ENCODE assay signal across 9 cellular contexts in genomic region chr15:51828621-51829359, GRCh38. TPM values are rescaled to one million over a fixed set of nuclear protein-coding genes. Genes with fewer than 3 reads are reported as not detected.
A peak's percentile ranks its signal among the peaks of the same experiment; 100 is the strongest.
DNase-seq lines count a peak whose midpoint lies in the region; ATAC-seq, FAIRE-seq and TF ChIP-seq lines count a peak whose summit lies in the region.
"Had no signal": no experiment of that assay in that cellular context is flagged by ENCODE, and none has a peak within 500 bp of the region (broad histone marks: within the 10 kb centered on the region; RNA-seq: fewer than 3 reads in every experiment).

No MANE protein-coding gene starts in this region.

- 27% methylated on average over 9 of the region's 9 CpGs for WGBS in HepG2 (ENCODE audit: low lambda C conversion rate)
- WGBS in right lobe of liver (ENCODE audit: insufficient coverage, low coverage, low lambda C conversion rate, missing lambda C conversion rate): 59% methylated on average over 9 of the region's 9 CpGs
- WGBS in lung, 2 donors: 66 to 79% methylated on average over 9 of the region's 9 CpGs

- no peak for TF ChIP-seq POLR2A in HepG2 (IDR thresholded peaks at IDR 0.05; ENCODE audit: insufficient read depth in 1 of 2, low read depth in 2 of 2, low read length in 2 of 2)
- TF ChIP-seq POLR2A in right lobe of liver (IDR thresholded peaks at IDR 0.05): no peak
- TF ChIP-seq POLR2A in uterus (IDR thresholded peaks at IDR 0.05): no peak

- ATAC-seq in HepG2 (no peak), right lobe of liver (no peak), lung (ENCODE audit: insufficient read depth, low FRiP score) (no peak), GM21528 (IDR thresholded peaks at IDR 0.05; ENCODE audit: low FRiP score, unreplicated experiment) (no peak), HG02884 (IDR thresholded peaks at IDR 0.05; ENCODE audit: unreplicated experiment) (no peak)

- H3K27ac ChIP-seq in HepG2 (ENCODE audit: extremely low read length, insufficient read depth, low read length): no peak overlapping the region
- no peak overlapping the region for H3K27ac ChIP-seq in right lobe of liver
- peak overlapping the region in 1 of 2 donors; percentile 98 for H3K27ac ChIP-seq in lung (ENCODE audit: low read depth in 1 of 2, low read length in 1 of 2)
- H3K27ac ChIP-seq in uterus: peak overlapping the region; percentile 89 to 90

- TF ChIP-seq CTCF in HepG2 (CRISPR knock-in tag; IDR thresholded peaks at IDR 0.05) (no peak), right lobe of liver (IDR thresholded peaks at IDR 0.05) (no peak), lung (IDR thresholded peaks at IDR 0.05; ENCODE audit: control extremely low read depth, extremely low read depth) (no peak), uterus (IDR thresholded peaks at IDR 0.05) (no peak), GM10266 (IDR thresholded peaks at IDR 0.05; ENCODE audit: control insufficient read depth, insufficient read depth, low read depth, missing control alignments) (no peak)

- no peaks in the 10 kb centered on the region; a peak in 1 of 5 replicates for H3K36me3 ChIP-seq in HepG2 (replicated peaks in 1 of 2; ENCODE audit: control insufficient read depth in 1 of 2, insufficient read depth in 2 of 2, low read length in 2 of 2)
- no peaks in the 10 kb centered on the region for H3K36me3 ChIP-seq in right lobe of liver
- no peaks in the 10 kb centered on the region for H3K36me3 ChIP-seq in adipocyte (ENCODE audit: control insufficient read depth, insufficient read depth, low read length, severe bottlenecking)
- no peaks in the 10 kb centered on the region for H3K36me3 ChIP-seq in lung (ENCODE audit: control insufficient read depth in 2 of 2, insufficient read depth in 2 of 2, low read length in 2 of 2)
- no peaks in the 10 kb centered on the region for H3K36me3 ChIP-seq in uterus

- no TSS peak for BruUV-seq in HepG2 (replicated peaks; lab: Mats Ljungman, UMichigan)

- H4K20me1 ChIP-seq in HepG2 (ENCODE audit: insufficient read depth, low read length): peaks cover 12% of the 10 kb centered on the region

- peak overlapping the region; percentile 76 for H3K4me2 ChIP-seq in HepG2 (ENCODE audit: low read depth, low read length)

- H3K4me1 ChIP-seq in HepG2 (ENCODE audit: insufficient read depth, low read length) (peaks cover 41% of the 10 kb centered on the region), right lobe of liver (peaks cover 0 to 26% (median 2%) of the 10 kb centered on the region in 4 donors), adipocyte (ENCODE audit: control insufficient read depth, insufficient read depth, low read length) (peaks cover 13% of the 10 kb centered on the region), lung (ENCODE audit: control insufficient read depth in 2 of 2, insufficient read depth in 2 of 2, low read length in 2 of 2) (peaks cover 3 to 8% of the 10 kb centered on the region in 2 donors), uterus (no peaks in the 10 kb centered on the region)

- POLR2A ChIA-PET in HepG2 (lab: Yijun Ruan, JAX): interaction anchor here (0.7 to 1.4 kb wide), 4 partner anchors 9 to 178 kb away, joined by 3 to 5 read pairs (median 3); no protein-coding TSS in a partner anchor

- H3K4me3 ChIP-seq in HepG2 (replicated peaks in 1 of 3; ENCODE audit: insufficient read depth in 1 of 3, low read depth in 2 of 3, low read length in 3 of 3) (peak overlapping the region; percentile 83 to 92 (median 84); a peak in 4 of 6 replicates), right lobe of liver (no peak overlapping the region), adipocyte (ENCODE audit: low read length) (peak overlapping the region; percentile 86), lung (no peak overlapping the region), uterus (no peak overlapping the region)

- FAIRE-seq in HepG2 (lab: Jason Lieb, UNC): no peak
- FAIRE-seq: D721Med had no signal

- no peak for DNase-seq in HepG2 (ENCODE audit: low spot score)
- no peak for DNase-seq in right lobe of liver
- no peak for DNase-seq in adipocyte (ENCODE audit: low read depth)
- peak; percentile 44 for DNase-seq in lung (ENCODE audit: low spot score)
- no peak for DNase-seq in uterus
- DNase-seq in GM10266 (ENCODE audit: extremely low spot score): no peak

- H2AFZ ChIP-seq in HepG2 (ENCODE audit: low read length): peak overlapping the region; percentile 64

- H3K27me3 ChIP-seq in HepG2 (ENCODE audit: control insufficient read depth in 1 of 2, insufficient read depth in 2 of 2, low read length in 2 of 2) (no peaks in the 10 kb centered on the region), right lobe of liver (no peaks in the 10 kb centered on the region), adipocyte (replicated peaks; ENCODE audit: control insufficient read depth, insufficient read depth, low read length) (no peaks in the 10 kb centered on the region), lung (ENCODE audit: control insufficient read depth, insufficient read depth) (no peaks in the 10 kb centered on the region), uterus (no peaks in the 10 kb centered on the region)

- TF ChIP-seq RAD21 in HepG2 (CRISPR knock-in tag; IDR thresholded peaks at IDR 0.05): no peak

- CTCF ChIA-PET in HepG2 (lab: Yijun Ruan, JAX; ENCODE audit: low intra/inter-chr PET ratio, low total read pairs): no interaction called here

- no peak for TF ChIP-seq EP300 in HepG2 (IDR thresholded peaks at IDR 0.05; ENCODE audit: low read depth in 2 of 2, low read length in 2 of 2)
- no peak for TF ChIP-seq EP300 in HepG2 (CRISPR knock-in tag; IDR thresholded peaks at IDR 0.05; ENCODE audit: borderline replicate concordance)

- H3K79me2 ChIP-seq in HepG2 (ENCODE audit: insufficient read depth, low read length): peaks cover 37% of the 10 kb centered on the region

- H3K9me3 ChIP-seq in HepG2 (ENCODE audit: low read length): no peaks in the 10 kb centered on the region
- H3K9me3 ChIP-seq in right lobe of liver: no peaks in the 10 kb centered on the region
- no peaks in the 10 kb centered on the region for H3K9me3 ChIP-seq in adipocyte (ENCODE audit: control insufficient read depth, low read length)
- no peaks in the 10 kb centered on the region for H3K9me3 ChIP-seq in lung (ENCODE audit: control insufficient read depth in 2 of 2, insufficient read depth in 1 of 2, low read length in 1 of 2)
- H3K9me3 ChIP-seq in uterus: no peaks in the 10 kb centered on the region

- intact Hi-C loops in HepG2 (cut with micrococcal nuclease; ENCODE audit: unreplicated experiment): no loop called here
- intact Hi-C loops in right lobe of liver (cut with DNase I): no loop called here
- intact Hi-C loops in uterus (cut with DNase I; ENCODE audit: low total_unique reads): no loop called here

- no peak overlapping the region for H3K9ac ChIP-seq in HepG2 (ENCODE audit: insufficient read depth, low read depth, low read length)
- no peak overlapping the region for H3K9ac ChIP-seq in adipocyte (ENCODE audit: low read length)

- in situ Hi-C loops in HepG2 (cut with HindIII; ENCODE audit: extremely low pct_ligation_motif_present, low pct_unique_long_range_greater_than_20kb): no loop called here

TF ChIP-seq in HepG2, 621 proteins besides CTCF, POLR2A, EP300 and RAD21:
- no peak for TF ChIP-seq PTBP1 (IDR thresholded peaks at IDR 0.05; ENCODE audit: low read depth, low read length, poor library complexity, severe bottlenecking)

RNA-seq across cellular contexts. Expression of gene TMOD3, which starts 0.7 kb away (rescaled TPM):
- total RNA-seq in HepG2 (2016; rRNA removed; fragmentation: Illumina TruSeq; extraction: Trizol): 23.2 and 33.7 TPM in 2 replicates
- total RNA-seq in HepG2 (2016; cell fraction: cytosol; rRNA removed; fragmentation: Illumina TruSeq; extraction: Trizol; ENCODE audit: low read depth): 9.8 and 10.8 TPM in 2 replicates
- 19.6 and 30.3 TPM in 2 replicates for total RNA-seq in HepG2 (2016; cell fraction: insoluble cytoplasmic fraction; rRNA removed; fragmentation: Illumina TruSeq; extraction: Trizol)
- total RNA-seq in HepG2 (2016; cell fraction: membrane; rRNA removed; fragmentation: Illumina TruSeq; extraction: Trizol): 7.2 and 9.7 TPM in 2 replicates
- total RNA-seq in HepG2 (2016; cell fraction: nucleus; rRNA removed; fragmentation: Illumina TruSeq; extraction: Trizol): 13.6 and 14.7 TPM in 2 replicates
- 5.0 and 5.1 TPM in 2 replicates for polyA plus RNA-seq in HepG2 (2011; rRNA removed)
- polyA plus RNA-seq in HepG2 (2011; cell fraction: cytosol; rRNA removed): 2.2 and 4.2 TPM in 2 replicates
- polyA plus RNA-seq in HepG2 (2011; cell fraction: nucleus; rRNA removed): 1.7 and 2.5 TPM in 2 replicates
- 7.1 and 8.4 TPM in 2 replicates for polyA plus RNA-seq in HepG2 (2012)
- polyA plus RNA-seq in HepG2 (2016; cell fraction: cytosol; fragmentation: Illumina TruSeq; extraction: Trizol; ENCODE audit: low read depth): 0.60 and 0.76 TPM in 2 replicates
- 23.4 and 23.6 TPM in 2 replicates for polyA plus RNA-seq in HepG2 (2016; cell fraction: insoluble cytoplasmic fraction; fragmentation: Illumina TruSeq; extraction: Trizol; ENCODE audit: low read depth)
- 2.7 and 2.8 TPM in 2 replicates for polyA plus RNA-seq in HepG2 (2016; cell fraction: membrane; fragmentation: Illumina TruSeq; extraction: Trizol; ENCODE audit: low read depth)
- polyA plus RNA-seq in HepG2 (2016; cell fraction: nucleus; fragmentation: Illumina TruSeq; extraction: Trizol; ENCODE audit: insufficient read depth, low read depth): 8.8 and 9.6 TPM in 2 replicates
- polyA minus RNA-seq in HepG2 (2011; rRNA and poly(A)+ RNA removed; ENCODE audit: low replicate concordance): 5.3 and 23.0 TPM in 2 replicates
- 7.6 and 9.3 TPM in 2 replicates for polyA minus RNA-seq in HepG2 (2011; cell fraction: cytosol; rRNA and poly(A)+ RNA removed)
- polyA minus RNA-seq in HepG2 (2011; cell fraction: nucleus; rRNA and poly(A)+ RNA removed): 14.5 and 15.8 TPM in 2 replicates
- total RNA-seq in right lobe of liver: 10 to 100 TPM; 15.0 to 32.2 (median 20.6) TPM
- total RNA-seq in lung: 100 to 1,000 TPM in 1 of 2 donors, 10 to 100 TPM in 1; 65.8 to 108 TPM
- 10 to 100 TPM; 12.4 to 16.4 TPM for polyA plus RNA-seq in lung
- 10 to 100 TPM; 10.5 to 49.6 (median 37.1) TPM for total RNA-seq in uterus

Comparison
In these comparisons a context has a peak if more than half of its experiments do, and no peak if none do; other contexts are left out.
1. H3K4me3 ChIP-seq: peak in HepG2 (3 of 3) and adipocyte (single experiment); none in right lobe of liver (0 of 3), lung (single experiment) and uterus (0 of 2).
2. H3K27ac ChIP-seq: peak in uterus (2 of 2); none in HepG2 (single experiment) and right lobe of liver (0 of 3).